12 cellular contexts compared by ENCODE assay signal in genomic region chr11:59182457-59183151, GRCh38. TPM values are rescaled to one million over a fixed set of nuclear protein-coding genes. Genes with fewer than 3 reads are reported as not detected.
DNase-seq lines count a peak whose midpoint lies in the region; ATAC-seq, FAIRE-seq and TF ChIP-seq lines count a peak whose summit lies in the region.
"Had no signal": no experiment of that assay in that cellular context is flagged by ENCODE, and none has a peak within 500 bp of the region (broad histone marks: within the 10 kb centered on the region; RNA-seq: fewer than 3 reads in every experiment).

No MANE protein-coding gene starts in this region.

- no peak for TF ChIP-seq POLR2A in GM12891 (IDR thresholded peaks at IDR 0.05; ENCODE audit: low read depth, low read length)
- no peak for TF ChIP-seq POLR2A in gastroesophageal sphincter (IDR thresholded peaks at IDR 0.05)

- intact Hi-C loops in PC-3 (cut with micrococcal nuclease) = no loop called here

- H3K36me3 ChIP-seq in PC-3 (ENCODE audit: low read depth, low read length) = no peaks in the 10 kb centered on the region
- peaks cover 0 to 10% of the 10 kb centered on the region in 2 donors for H3K36me3 ChIP-seq in gastroesophageal sphincter

- H3F3A ChIP-seq in PC-3 (ENCODE audit: low read length, unreplicated experiment) = no peaks in the 10 kb centered on the region

- H3K27me3 ChIP-seq in PC-3 (ENCODE audit: low read length) (no peaks in the 10 kb centered on the region), gastroesophageal sphincter (no peaks in the 10 kb centered on the region)

- H3K27ac ChIP-seq in 22Rv1 (no peak overlapping the region), PC-3 (ENCODE audit: low read length) (no peak overlapping the region), gastroesophageal sphincter (peak overlapping the region in 1 of 4 donors; percentile 59)

- no peak for ATAC-seq in PC-3
- no peak for ATAC-seq in gastroesophageal sphincter

- H3K4me2 ChIP-seq in PC-3 (ENCODE audit: low read length) = no peak overlapping the region

- H2AFZ ChIP-seq in PC-3 (ENCODE audit: low read length) = no peak overlapping the region

- no peaks in the 10 kb centered on the region for H3K9me2 ChIP-seq in PC-3 (replicated peaks; ENCODE audit: low read length)

- CTCF ChIA-PET in PC-3 (lab: Charles Lee) = interaction anchor here (1.0 kb wide), 1 partner anchor 11 kb away, joined by 7 read pairs; the partner anchor contains the start of gene DTX4

- no TSS peak for BruUV-seq in PC-3 (replicated peaks; lab: Mats Ljungman, UMichigan)

- no peaks in the 10 kb centered on the region for H3K9me3 ChIP-seq in PC-3 (ENCODE audit: low read length)
- no peaks in the 10 kb centered on the region for H3K9me3 ChIP-seq in gastroesophageal sphincter

- POLR2A ChIA-PET in PC-3 (lab: Charles Lee; ENCODE audit: unreplicated experiment) = no interaction called here

- peak; percentile 49 for DNase-seq in GM12891 (ENCODE audit: insufficient read length, low spot score)
- peak; percentile 52 for DNase-seq in PC-3
- DNase-seq in islet precursor cell = peak; percentile 78
- DNase-seq in MV-4-11 (lab: John Stamatoyannopoulos, UW) = no peak
- no peak for DNase-seq in midbrain (lab: John Stamatoyannopoulos, UW)
- DNase-seq in SIG-M5 treated with dmso at 0.1 percent for 504 hours (lab: John Stamatoyannopoulos, UW; ENCODE audit: unreplicated experiment) = no peak

- H3K79me2 ChIP-seq in PC-3 (ENCODE audit: low read length) = no peaks in the 10 kb centered on the region

- no peak overlapping the region for H3K4me3 ChIP-seq in PC-3 (ENCODE audit: low read length)
- no peak overlapping the region for H3K4me3 ChIP-seq in gastroesophageal sphincter

- H3K9ac ChIP-seq in PC-3 (ENCODE audit: low read length) = no peak overlapping the region

- no peak for FAIRE-seq in GM12891 (lab: Jason Lieb, UNC)
- FAIRE-seq: astrocyte, islet of Langerhans had no signal

- peaks cover 31% of the 10 kb centered on the region for H3K4me1 ChIP-seq in PC-3 (ENCODE audit: insufficient read depth, low read length)
- peaks cover 0 to 39% (median 16%) of the 10 kb centered on the region in 3 donors for H3K4me1 ChIP-seq in gastroesophageal sphincter

- WGBS in gastroesophageal sphincter (ENCODE audit: low coverage in 1 of 2), 2 donors = 89 to 100% methylated on average over 2 to 3 of the region's 4 CpGs

- peak; percentile 56 for TF ChIP-seq CTCF in 22Rv1 (IDR thresholded peaks at IDR 0.05)
- TF ChIP-seq CTCF in PC-3 (conservative IDR thresholded peaks at IDR 0.05; ENCODE audit: low read depth, low read length) = peak; percentile 67
- TF ChIP-seq CTCF in gastroesophageal sphincter (IDR thresholded peaks at IDR 0.05) = no peak

- H4K20me1 ChIP-seq in PC-3 (ENCODE audit: low read length) = no peaks in the 10 kb centered on the region

- TF ChIP-seq EP300 in gastroesophageal sphincter (IDR thresholded peaks at IDR 0.05) = no peak

TF ChIP-seq in GM12891, 5 proteins besides CTCF, POLR2A, EP300 and RAD21:
- TF ChIP-seq PAX5 (IDR thresholded peaks at IDR 0.05; ENCODE audit: insufficient read depth, low read length, severe bottlenecking) = no peak
- no peak for TF ChIP-seq POLR2AphosphoS5 (IDR thresholded peaks at IDR 0.05; ENCODE audit: low read depth, low read length)
- TF ChIP-seq TAF1 (IDR thresholded peaks at IDR 0.05; ENCODE audit: low read depth, low read length) = no peak
- no peak for TF ChIP-seq POU2F2 (IDR thresholded peaks at IDR 0.05; ENCODE audit: low read depth, low read length)
- no peak for TF ChIP-seq SPI1 (IDR thresholded peaks at IDR 0.05; ENCODE audit: low read depth, low read length)

RNA-seq across cellular contexts. Expression of gene DTX4, which starts 10.7 kb away (rescaled TPM):
- 24.8 TPM for polyA plus RNA-seq in GM12891 (2012; ENCODE audit: low read depth, missing spikeins)
- 4.0 and 4.9 TPM in 2 replicates for total RNA-seq in PC-3 (2014; rRNA removed)
- total RNA-seq in gastroesophageal sphincter = 1 to 10 TPM; 2.0 to 6.8 (median 6.2) TPM
- total RNA-seq: Daoy had no signal

RNA-seq across cellular contexts. Expression of gene MPEG1, which starts 30.1 kb away (rescaled TPM):
- 12.9 TPM for polyA plus RNA-seq in GM12891 (2012; ENCODE audit: low read depth, missing spikeins)
- total RNA-seq in PC-3 (2014; rRNA removed) = not detected in 2 replicates
- 10 to 100 TPM in 2 of 4 donors, 1 to 10 TPM in 2; 3.6 to 35.5 (median 11.4) TPM for total RNA-seq in gastroesophageal sphincter
- total RNA-seq: astrocyte, Daoy, M059J had no signal

RNA-seq across cellular contexts. Expression of gene FAM111A, which starts 39.9 kb away (rescaled TPM):
- polyA plus RNA-seq in GM12891 (2012; ENCODE audit: low read depth, missing spikeins) = 26.8 TPM
- total RNA-seq in PC-3 (2014; rRNA removed) (38.9 and 49.2 TPM in 2 replicates), gastroesophageal sphincter (10 to 100 TPM; 12.8 to 49.2 (median 22.7) TPM)

Comparison
In these comparisons a context has a peak if more than half of its experiments do, and no peak if none do; other contexts are left out.
1. CTCF ChIP-seq: peak in 22Rv1 (single experiment) and PC-3 (single experiment); none in gastroesophageal sphincter (0 of 4).
2. DNase-seq: peak in GM12891 (single experiment), PC-3 (single experiment) and islet precursor cell (single experiment); none in MV-4-11 (single experiment), midbrain (single experiment) and SIG-M5 treated with dmso at 0.1 percent for 504 hours (single experiment).